14 cellular contexts compared by ENCODE assay signal in the genomic region with DNA sequence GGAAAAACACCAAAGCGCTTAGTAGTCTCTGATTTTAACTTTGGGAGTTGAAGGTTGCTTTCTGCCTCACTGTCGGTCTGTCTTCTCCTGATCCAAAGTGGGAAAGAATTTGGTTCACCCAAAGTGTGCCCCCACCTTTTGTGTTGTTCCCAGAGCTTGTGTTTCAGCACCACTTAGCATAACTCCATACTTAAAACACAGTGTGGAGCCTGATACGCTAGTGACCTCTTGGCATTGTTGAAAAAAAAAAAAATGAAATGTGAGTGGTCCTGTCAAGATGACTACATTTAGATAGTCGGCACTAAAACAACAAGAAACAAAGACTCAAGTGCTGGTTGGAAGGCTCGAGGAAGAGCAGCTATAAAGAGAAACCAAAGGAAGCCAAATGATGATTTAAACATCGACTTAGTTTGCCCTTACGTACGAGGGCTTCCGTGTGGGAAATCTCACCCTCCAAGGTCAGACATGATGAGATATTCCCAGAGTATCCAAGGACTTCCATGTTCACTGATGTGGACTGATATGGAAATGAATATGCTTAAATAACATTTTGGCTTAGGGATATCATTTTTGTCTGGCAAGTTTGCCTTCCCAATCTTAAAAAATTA.
"Had no signal": no experiment of that assay in that cellular context is flagged by ENCODE, and none has a peak within 500 bp of the region (broad histone marks: within the 10 kb centered on the region; RNA-seq: fewer than 3 reads in every experiment).

No MANE protein-coding gene starts in this region.

- H3K4me1 ChIP-seq: breast epithelium, gastrocnemius medialis, prostate gland had no signal

- H3K4me3 ChIP-seq: breast epithelium, gastrocnemius medialis, lung, prostate gland, vagina had no signal

- H3K27ac ChIP-seq: breast epithelium, gastrocnemius medialis, prostate gland, vagina had no signal

- H3K9me3 ChIP-seq: breast epithelium, gastrocnemius medialis, prostate gland, vagina had no signal

- DNase-seq: activated CD4-positive, alpha-beta T cell treated with anti-CD3 and anti-CD28 coated beads, Interleukin-2, amount 50 U/mL, for 48 hours; activated CD4-positive, CD25-positive, alpha-beta regulatory T cell treated with anti-CD3 and anti-CD28 coated beads, Interleukin-2, amount 50 U/mL, for 72 hours; activated CD8-positive, alpha-beta memory T cell treated with anti-CD3 and anti-CD28 coated beads, Interleukin-2, amount 10 ng/mL, durations not matched to agents 7 days and 5 days; activated effector memory CD4-positive, alpha-beta T cell treated with Interleukin-2 at 50 U/mL for 16 hours; activated T-cell treated with anti-CD3 and anti-CD28 coated beads, Interleukin-2, amount 50 U/mL, for 24 hours; gastrocnemius medialis; kidney; naive thymus-derived CD8-positive, alpha-beta T cell; nucleus accumbens; T-helper 9 cell had no signal

- ATAC-seq: activated CD8-positive, alpha-beta memory T cell treated with anti-CD3 and anti-CD28 coated beads, Interleukin-2, amount 10 ng/mL, durations not matched to agents 7 days and 5 days; gastrocnemius medialis; naive thymus-derived CD8-positive, alpha-beta T cell had no signal

- H3K27me3 ChIP-seq: breast epithelium, gastrocnemius medialis, vagina had no signal

- H3K36me3 ChIP-seq: breast epithelium, gastrocnemius medialis, prostate gland, vagina had no signal
